Comparison of ENCODE assay signal across 16 cellular contexts in the genomic region with DNA sequence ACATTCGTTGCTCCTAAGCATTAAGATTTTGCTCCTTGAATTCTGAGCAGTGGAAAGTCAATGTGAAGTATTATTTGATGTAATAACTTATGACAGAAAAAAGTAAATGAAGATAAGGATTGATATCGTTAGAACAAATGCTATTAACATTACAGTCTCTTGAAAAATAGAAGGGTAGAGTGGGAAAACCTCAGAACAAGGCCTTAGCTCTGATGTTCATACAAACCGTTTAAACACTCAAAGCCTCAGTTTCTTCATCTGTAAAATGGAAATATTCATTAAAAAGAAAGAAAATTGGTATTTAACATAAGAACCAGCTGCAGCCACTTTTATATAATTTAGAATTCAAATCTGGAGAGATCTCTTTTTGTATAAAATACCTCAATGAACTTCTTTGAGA.
DNase-seq lines count a peak whose midpoint lies in the region; ATAC-seq, FAIRE-seq and TF ChIP-seq lines count a peak whose summit lies in the region.
"Had no signal": no experiment of that assay in that cellular context is flagged by ENCODE, and none has a peak within 500 bp of the region (broad histone marks: within the 10 kb centered on the region; RNA-seq: fewer than 3 reads in every experiment).

No MANE protein-coding gene starts in this region.

- ATAC-seq in HCT116 = no peak
- no peak for ATAC-seq in stimulated activated memory B cell treated with anti-CD40 and anti-IgM and Interleukin-4, amounts not matched to agents 10 μg/mL and 1 μg/mL and 100 μg/mL, for 72 hours
- ATAC-seq in HG03520 (IDR thresholded peaks at IDR 0.05; ENCODE audit: unreplicated experiment) = no peak
- no peak for ATAC-seq in HG02798 (IDR thresholded peaks at IDR 0.05; ENCODE audit: poor library complexity, unreplicated experiment)
- ATAC-seq: Right ventricle myocardium inferior had no signal

- H3K27ac Mint-ChIP-seq in stimulated activated memory B cell treated with anti-CD40 and anti-IgM and Interleukin-4, amounts not matched to agents 10 μg/mL and 1 μg/mL and 100 μg/mL, for 72 hours = no peak overlapping the region
- H3K27ac Mint-ChIP-seq: H9 had no signal

- H2AFZ ChIP-seq in HCT116 (ENCODE audit: low read depth, low read length, poor library complexity, severe bottlenecking) = no peak overlapping the region
- H2AFZ ChIP-seq in keratinocyte (ENCODE audit: control insufficient read depth, low read length) = no peak overlapping the region
- no peak overlapping the region for H2AFZ ChIP-seq in smooth muscle cell (ENCODE audit: low read depth)

- intact Hi-C loops in HCT116 (cut with micrococcal nuclease) = no loop called here

- H3F3A ChIP-seq in smooth muscle cell (ENCODE audit: low read depth) = no peaks in the 10 kb centered on the region

- H3K27me3 Mint-ChIP-seq in stimulated activated memory B cell treated with anti-CD40 and anti-IgM and Interleukin-4, amounts not matched to agents 10 μg/mL and 1 μg/mL and 100 μg/mL, for 72 hours = peaks cover 21% of the 10 kb centered on the region

- no peak for TF ChIP-seq RAD21 in HCT116 (IDR thresholded peaks at IDR 0.05; ENCODE audit: low read depth)

- POLR2A ChIA-PET in HCT116 (lab: Charles Lee) = no interaction called here

- TF ChIP-seq CTCF in HCT116 (IDR thresholded peaks at IDR 0.05 in 2 of 3, conservative IDR thresholded peaks at IDR 0.05 in 1 of 3; ENCODE audit: borderline replicate concordance in 1 of 3, insufficient read depth in 1 of 3, low read depth in 2 of 3, low read length in 2 of 3) (no peak), VCaP (conservative IDR thresholded peaks at IDR 0.05) (no peak), keratinocyte (optimal IDR thresholded peaks at IDR 0.05 in 1 of 3, IDR thresholded peaks at IDR 0.05 in 1 of 3, conservative IDR thresholded peaks at IDR 0.05 in 1 of 3; ENCODE audit: extremely low read depth in 1 of 3, insufficient read depth in 2 of 3, low read length in 3 of 3) (no peak), smooth muscle cell (IDR thresholded peaks at IDR 0.05; ENCODE audit: borderline replicate concordance, insufficient read depth, poor library complexity, severe bottlenecking) (no peak)

- no peaks in the 10 kb centered on the region for H3K9me1 ChIP-seq in keratinocyte (ENCODE audit: control insufficient read depth, extremely low read depth, insufficient read depth, low read length)

- CTCF ChIA-PET in HCT116 (lab: Charles Lee) = no interaction called here

- FAIRE-seq in keratinocyte (lab: Jason Lieb, UNC) = no peak

- H3K4me3 Mint-ChIP-seq in stimulated activated memory B cell treated with anti-CD40 and anti-IgM and Interleukin-4, amounts not matched to agents 10 μg/mL and 1 μg/mL and 100 μg/mL, for 72 hours = no peak overlapping the region
- H3K4me3 Mint-ChIP-seq: H9 had no signal

- H3K4me1 ChIP-seq in HCT116 (ENCODE audit: control insufficient read depth in 1 of 2, insufficient read depth in 2 of 2, low read length in 2 of 2) = peaks cover 15 to 36% of the 10 kb centered on the region in 2 experiments; a peak in 3 of 4 replicates
- peaks cover 45% of the 10 kb centered on the region for H3K4me1 ChIP-seq in keratinocyte (ENCODE audit: control insufficient read depth, extremely low read depth, insufficient read depth, low read length)
- peaks cover 7% of the 10 kb centered on the region for H3K4me1 ChIP-seq in smooth muscle cell (ENCODE audit: low read depth)
- H3K4me1 ChIP-seq: BLaER1 treated with 17β-estradiol and CSF1 and Interleukin-3, amounts not matched to agents 10 nM and 100 nM had no signal

- H3K27ac ChIP-seq in HCT116 (ENCODE audit: low read depth, low read length) = no peak overlapping the region; the same call in 1 of the 2 replicates
- H3K27ac ChIP-seq in VCaP = peak overlapping the region; percentile 13; the same call in 1 of the 2 replicates
- H3K27ac ChIP-seq in keratinocyte (ENCODE audit: control insufficient read depth, insufficient read depth, low read length) = peak overlapping the region; percentile 32
- peak overlapping the region; percentile 79 for H3K27ac ChIP-seq in smooth muscle cell (ENCODE audit: low read depth)
- H3K27ac ChIP-seq: BLaER1 treated with 17β-estradiol and CSF1 and Interleukin-3, amounts not matched to agents 10 nM and 100 nM; HL-60; KMS-11 had no signal

- WGBS in smooth muscle cell (ENCODE audit: low lambda C conversion rate) = 66% methylated on average over 3 of the region's 3 CpGs

- H3K4me2 ChIP-seq in HCT116 (ENCODE audit: low read length) (peak overlapping the region; percentile 35), keratinocyte (ENCODE audit: control insufficient read depth, extremely low read depth, insufficient read depth, low read depth, low read length) (peak overlapping the region; percentile 17), smooth muscle cell (peak overlapping the region; percentile 16)
- H3K4me2 ChIP-seq: KMS-11 had no signal

- no peak for TF ChIP-seq POLR2A in HCT116 (IDR thresholded peaks at IDR 0.05; ENCODE audit: borderline replicate concordance, extremely low read depth, insufficient read depth, insufficient read length)

- BruUV-seq in HCT116 (replicated peaks; lab: Mats Ljungman, UMichigan) = no TSS peak

- DNase-seq in HCT116 (ENCODE audit: low read depth, low spot score) = no peak
- no peak for DNase-seq in keratinocyte (ENCODE audit: low read depth, low spot score)
- no peak for DNase-seq in smooth muscle cell (lab: John Stamatoyannopoulos, UW; ENCODE audit: unreplicated experiment)
- DNase-seq: H9, NCI-H1092 treated with DMSO at 0.1 percent for 48 hours, NCI-H1694, NCI-H2107, NCI-H69 had no signal

- H3K27me3 ChIP-seq in HCT116 (ENCODE audit: insufficient read depth, low read length) (no peaks in the 10 kb centered on the region), keratinocyte (ENCODE audit: control insufficient read depth, extremely low read depth, insufficient read depth, low read length) (no peaks in the 10 kb centered on the region), smooth muscle cell (ENCODE audit: low read depth) (no peaks in the 10 kb centered on the region)
- H3K27me3 ChIP-seq: BLaER1 treated with 17β-estradiol and CSF1 and Interleukin-3, amounts not matched to agents 10 nM and 100 nM had no signal

- H3K9me2 ChIP-seq in HCT116 (ENCODE audit: insufficient read depth) = no peaks in the 10 kb centered on the region

- H3K9ac ChIP-seq in HCT116 (ENCODE audit: low read length) (no peak overlapping the region), keratinocyte (ENCODE audit: control insufficient read depth, extremely low read depth, insufficient read depth, low read length) (no peak overlapping the region), smooth muscle cell (ENCODE audit: low read depth) (no peak overlapping the region)
- H3K9ac ChIP-seq: BLaER1 treated with 17β-estradiol and CSF1 and Interleukin-3, amounts not matched to agents 10 nM and 100 nM; KMS-11 had no signal

- no peaks in the 10 kb centered on the region for H3K36me3 Mint-ChIP-seq in stimulated activated memory B cell treated with anti-CD40 and anti-IgM and Interleukin-4, amounts not matched to agents 10 μg/mL and 1 μg/mL and 100 μg/mL, for 72 hours

- H4K20me1 ChIP-seq in HCT116 (ENCODE audit: insufficient read depth) = no peaks in the 10 kb centered on the region
- H4K20me1 ChIP-seq in keratinocyte (ENCODE audit: control insufficient read depth, extremely low read depth, insufficient read depth, low read length) = no peaks in the 10 kb centered on the region
- H4K20me1 ChIP-seq in smooth muscle cell (ENCODE audit: low read depth) = no peaks in the 10 kb centered on the region
- H4K20me1 ChIP-seq: BLaER1 treated with 17β-estradiol and CSF1 and Interleukin-3, amounts not matched to agents 10 nM and 100 nM had no signal

- H3K4me3 ChIP-seq in HCT116 (replicated peaks in 1 of 2; ENCODE audit: low read depth in 1 of 2, low read length in 2 of 2) (no peak overlapping the region), keratinocyte (ENCODE audit: control insufficient read depth in 2 of 3, extremely low read depth in 1 of 3, insufficient read depth in 2 of 3, low read depth in 1 of 3, low read length in 3 of 3) (no peak overlapping the region), smooth muscle cell (no peak overlapping the region)
- H3K4me3 ChIP-seq: BLaER1 treated with 17β-estradiol and CSF1 and Interleukin-3, amounts not matched to agents 10 nM and 100 nM had no signal

- H3K36me3 ChIP-seq in HCT116 (ENCODE audit: control insufficient read depth in 1 of 2, insufficient read depth in 2 of 2, low read length in 2 of 2) (no peaks in the 10 kb centered on the region), keratinocyte (ENCODE audit: control insufficient read depth in 2 of 2, extremely low read depth in 1 of 2, insufficient read depth in 2 of 2, low read length in 2 of 2) (no peaks in the 10 kb centered on the region), smooth muscle cell (ENCODE audit: low read depth) (no peaks in the 10 kb centered on the region)
- H3K36me3 ChIP-seq: BLaER1 treated with 17β-estradiol and CSF1 and Interleukin-3, amounts not matched to agents 10 nM and 100 nM had no signal

- H3K9me3 Mint-ChIP-seq in stimulated activated memory B cell treated with anti-CD40 and anti-IgM and Interleukin-4, amounts not matched to agents 10 μg/mL and 1 μg/mL and 100 μg/mL, for 72 hours = peaks cover 2% of the 10 kb centered on the region
- H3K9me3 Mint-ChIP-seq: H9 had no signal

- dilution Hi-C loops in keratinocyte (cut with MboI; ENCODE audit: extremely low pct_ligation_motif_present, low sequenced_read_pairs) = no loop called here

- H3K79me2 ChIP-seq in HCT116 (ENCODE audit: insufficient read depth, low read length) = no peaks in the 10 kb centered on the region
- no peaks in the 10 kb centered on the region for H3K79me2 ChIP-seq in keratinocyte (ENCODE audit: control insufficient read depth, insufficient read depth, low read length)
- no peaks in the 10 kb centered on the region for H3K79me2 ChIP-seq in smooth muscle cell (ENCODE audit: low read depth)

- no peaks in the 10 kb centered on the region for H3K9me3 ChIP-seq in HCT116 (ENCODE audit: control insufficient read depth in 1 of 2, insufficient read depth in 1 of 2, low read depth in 1 of 2, low read length in 2 of 2)
- no peaks in the 10 kb centered on the region for H3K9me3 ChIP-seq in keratinocyte (ENCODE audit: control insufficient read depth, low read depth, low read length)
- no peaks in the 10 kb centered on the region for H3K9me3 ChIP-seq in smooth muscle cell (replicated peaks; ENCODE audit: low read depth)

- H3K4me1 Mint-ChIP-seq in stimulated activated memory B cell treated with anti-CD40 and anti-IgM and Interleukin-4, amounts not matched to agents 10 μg/mL and 1 μg/mL and 100 μg/mL, for 72 hours = no peaks in the 10 kb centered on the region

- RAD21 ChIA-PET in HCT116 (lab: Charles Lee; ENCODE audit: low non-redundant PET in 1 of 2, low total read pairs in 2 of 2, uncharacterized antibody in 2 of 2, unreplicated experiment in 2 of 2) = no interaction called here

TF ChIP-seq in HCT116, 20 proteins besides CTCF, POLR2A, EP300 and RAD21 (continues in another document):
- no peak for TF ChIP-seq POLR2AphosphoS5 (IDR thresholded peaks at IDR 0.05; ENCODE audit: low read depth, low read length)
